8 cellular contexts compared by ENCODE assay signal in the genomic region with DNA sequence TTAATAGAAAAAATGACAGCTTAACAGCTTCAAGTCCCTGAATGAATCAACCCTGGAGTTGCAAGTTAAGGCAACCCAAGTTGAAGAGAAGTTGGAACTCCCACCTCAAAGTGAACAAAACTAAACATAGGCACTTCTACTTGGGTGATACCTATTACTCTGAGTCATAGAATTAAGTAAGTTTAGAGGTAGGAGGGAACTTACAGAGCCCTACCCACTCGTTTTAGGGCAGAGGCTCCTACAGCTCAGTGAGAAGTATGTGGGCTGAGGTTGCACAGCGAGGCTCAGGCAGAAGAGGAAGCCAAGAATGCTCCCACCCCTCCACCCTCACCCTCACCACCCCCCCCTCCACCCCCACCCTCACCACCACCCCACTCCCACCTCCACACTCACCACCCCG. TPM values are rescaled to one million over a fixed set of nuclear protein-coding genes. Genes with fewer than 3 reads are reported as not detected.
A peak's percentile ranks its signal among the peaks of the same experiment; 100 is the strongest.
DNase-seq lines count a peak whose midpoint lies in the region; ATAC-seq and TF ChIP-seq lines count a peak whose summit lies in the region.

No MANE protein-coding gene starts in this region.

- H3K4me1 ChIP-seq in BLaER1, result peaks cover 63% of the 10 kb centered on the region
- H3K4me1 ChIP-seq in transverse colon, result peaks cover 0 to 11% (median 0%) of the 10 kb centered on the region in 4 donors
- peaks cover 0 to 44% (median 17%) of the 10 kb centered on the region in 3 donors for H3K4me1 ChIP-seq in esophagus squamous epithelium

- no peak for TF ChIP-seq POLR2A in transverse colon (IDR thresholded peaks at IDR 0.05)
- TF ChIP-seq POLR2A in esophagus squamous epithelium (IDR thresholded peaks at IDR 0.05), result no peak

- H3K9ac ChIP-seq in BLaER1, result no peak overlapping the region

- H3K36me3 ChIP-seq in BLaER1 (peaks cover 11% of the 10 kb centered on the region), transverse colon (no peaks in the 10 kb centered on the region), esophagus squamous epithelium (no peaks in the 10 kb centered on the region)

- in situ Hi-C loops in transverse colon (cut with MboI; ENCODE audit: low pct_ligation_motif_present in 1 of 4, low pct_unique_long_range_greater_than_20kb in 1 of 4, low sequenced_read_pairs in 3 of 4), result no loop called here

- no peak overlapping the region for H3K4me3 ChIP-seq in BLaER1
- H3K4me3 ChIP-seq in transverse colon, result no peak overlapping the region
- no peak overlapping the region for H3K4me3 ChIP-seq in esophagus squamous epithelium

- 70% methylated on average over 2 of the region's 3 CpGs; no CpG with 5 or more reads in 1 of the 2 donors for whole genome bisulfite sequencing in transverse colon (ENCODE audit: low coverage in 1 of 2), 2 donors
- 8 to 18% methylated on average over 2 of the region's 3 CpGs for WGBS in esophagus squamous epithelium, 2 donors

- intact Hi-C loops in transverse colon (cut with DNase I; ENCODE audit: low total_unique reads) (loop anchor here (1.0 kb wide), 1 partner anchor 31 kb away; no protein-coding TSS in a partner anchor), esophagus squamous epithelium (cut with DNase I) (no loop called here)

- H4K20me1 ChIP-seq in BLaER1, result peaks cover 27% of the 10 kb centered on the region

- no peak for TF ChIP-seq CTCF in transverse colon (IDR thresholded peaks at IDR 0.05)
- TF ChIP-seq CTCF in esophagus squamous epithelium (IDR thresholded peaks at IDR 0.05), result no peak

- DNase-seq in activated T-cell treated with anti-CD3 and anti-CD28 coated beads for 4 hours (peak; percentile 40), transverse colon (no peak), esophagus squamous epithelium (lab: John Stamatoyannopoulos, UW) (no peak), D341Med (ENCODE audit: low spot score) (no peak)
- peak; percentile 56 for DNase-seq in stimulated activated CD4-positive, alpha-beta T cell treated with anti-CD3 and anti-CD28 coated beads, Interleukin-1b, Interleukin-23, amount 100 ng/mL, for 48 hours

- TF ChIP-seq EP300 in transverse colon (IDR thresholded peaks at IDR 0.05; ENCODE audit: low read depth), result no peak

- H3K9me3 ChIP-seq in BLaER1 (no peaks in the 10 kb centered on the region), transverse colon (no peaks in the 10 kb centered on the region), esophagus squamous epithelium (no peaks in the 10 kb centered on the region)

- H3K27ac ChIP-seq in BLaER1 (no peak overlapping the region; the same call in 1 of the 2 replicates), transverse colon (no peak overlapping the region), esophagus squamous epithelium (peak overlapping the region in 1 of 4 donors; percentile 4)

- H3K4me2 ChIP-seq in BLaER1, result peak overlapping the region; percentile 45

- H3K27me3 ChIP-seq in BLaER1, result no peaks in the 10 kb centered on the region
- H3K27me3 ChIP-seq in transverse colon, result no peaks in the 10 kb centered on the region
- H3K27me3 ChIP-seq in esophagus squamous epithelium, result no peaks in the 10 kb centered on the region

- ATAC-seq in GM19455 (IDR thresholded peaks at IDR 0.05; ENCODE audit: unreplicated experiment) (peak; percentile 50), HG03558 (IDR thresholded peaks at IDR 0.05; ENCODE audit: extremely low read depth, unreplicated experiment) (peak; percentile 51)

RNA-seq across cellular contexts. Expression of gene NFATC2, which starts 42.2 kb away (rescaled TPM):
- total RNA-seq in transverse colon (10 to 100 TPM in 3 of 4 donors, 1 to 10 TPM in 1; 5.3 to 22.5 (median 11.5) TPM), esophagus squamous epithelium (1 to 10 TPM in 3 of 4 donors, under 1 TPM in 1; 0.83 to 6.7 (median 1.4) TPM)

Comparison
In these comparisons a context has a peak if more than half of its experiments do, and no peak if none do; other contexts are left out.
1. DNase-seq: peak in activated T-cell treated with anti-CD3 and anti-CD28 coated beads for 4 hours (single experiment) and stimulated activated CD4-positive, alpha-beta T cell treated with anti-CD3 and anti-CD28 coated beads, Interleukin-1b, Interleukin-23, amount 100 ng/mL, for 48 hours (single experiment); none in transverse colon (single experiment), esophagus squamous epithelium (single experiment) and D341Med (single experiment).